In the genomic region with DNA sequence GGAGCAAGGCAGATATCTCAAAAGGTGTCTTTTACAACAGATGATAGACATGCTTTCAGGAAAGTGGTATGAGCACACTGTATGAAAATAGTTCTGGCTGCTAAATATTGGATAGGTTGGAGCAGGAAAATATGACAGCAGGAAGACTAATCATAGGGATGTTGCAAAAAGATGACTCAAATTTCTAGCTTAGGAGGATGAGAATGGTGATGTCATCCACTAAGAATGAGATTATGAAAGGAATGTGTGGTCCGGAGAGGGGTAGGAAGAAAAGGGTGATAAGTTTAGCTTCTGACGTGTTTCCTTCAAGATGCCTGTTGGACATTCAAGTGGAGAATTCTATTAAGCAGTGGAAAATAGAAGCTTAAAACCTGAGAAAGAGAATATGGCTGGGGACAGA, we compare ENCODE assay signal across 12 cellular contexts.
DNase-seq lines count a peak whose midpoint lies in the region; ATAC-seq and TF ChIP-seq lines count a peak whose summit lies in the region.
"Had no signal": no experiment of that assay in that cellular context is flagged by ENCODE, and none has a peak within 500 bp of the region (broad histone marks: within the 10 kb centered on the region; RNA-seq: fewer than 3 reads in every experiment).

No MANE protein-coding gene starts in this region.

- H3K4me3 ChIP-seq in brain microvascular endothelial cell (ENCODE audit: low read depth, low read length) (no peak overlapping the region), coronary artery (no peak overlapping the region)
- H3K4me3 ChIP-seq: body of pancreas had no signal

- peak; percentile 95 for DNase-seq in AG08395 (ENCODE audit: low spot score)
- peak; percentile 41 for DNase-seq in LoVo (ENCODE audit: low spot score)
- DNase-seq in brain microvascular endothelial cell = peak; percentile 91
- DNase-seq in kidney glomerular epithelial cell (lab: John Stamatoyannopoulos, UW) = peak; percentile 97
- no peak for DNase-seq in COR-L47 (lab: John Stamatoyannopoulos, UW)
- no peak for DNase-seq in coronary artery (ENCODE audit: low spot score)
- DNase-seq: body of pancreas; CD8-positive, alpha-beta T cell; Kasumi-1; right cardiac atrium had no signal

- in situ Hi-C loops in brain microvascular endothelial cell (cut with HindIII; ENCODE audit: low pct_ligation_motif_present, low sequenced_read_pairs) = no loop called here

- ATAC-seq in HG02571 (IDR thresholded peaks at IDR 0.05; ENCODE audit: unreplicated experiment) = no peak
- no peak for ATAC-seq in HG02623 (IDR thresholded peaks at IDR 0.05; ENCODE audit: unreplicated experiment)
- ATAC-seq: body of pancreas; CD8-positive, alpha-beta T cell had no signal

- H3K27me3 ChIP-seq in brain microvascular endothelial cell (replicated peaks) = no peaks in the 10 kb centered on the region
- H3K27me3 ChIP-seq: body of pancreas had no signal

- H3K36me3 ChIP-seq in brain microvascular endothelial cell (replicated peaks) = no peaks in the 10 kb centered on the region

- peak overlapping the region; percentile 84 for H3K27ac ChIP-seq in brain microvascular endothelial cell
- no peak overlapping the region for H3K27ac ChIP-seq in coronary artery
- H3K27ac ChIP-seq: body of pancreas had no signal

- TF ChIP-seq CTCF in brain microvascular endothelial cell (IDR thresholded peaks at IDR 0.05; ENCODE audit: low read depth, low read length, missing control alignments) (no peak), coronary artery (IDR thresholded peaks at IDR 0.05) (no peak)

Comparison
In these comparisons a context has a peak if more than half of its experiments do, and no peak if none do; other contexts are left out.
1. DNase-seq: peak in AG08395 (single experiment), LoVo (single experiment), brain microvascular endothelial cell (single experiment) and kidney glomerular epithelial cell (single experiment); none in COR-L47 (single experiment) and coronary artery (single experiment).